ENCODE assay signal across 8 cellular contexts in genomic region chr18:34977787-34978532, GRCh38.
DNase-seq lines count a peak whose midpoint lies in the region; ATAC-seq, FAIRE-seq and TF ChIP-seq lines count a peak whose summit lies in the region.

No MANE protein-coding gene starts in this region.

- peak overlapping the region; percentile 90 for H3K4me3 Mint-ChIP-seq in central memory CD8-positive, alpha-beta T cell

- peak overlapping the region; percentile 94 for H3K27ac ChIP-seq in layer of hippocampus (ENCODE audit: low read depth, low read length)

- FAIRE-seq in D721Med (lab: Jason Lieb, UNC): no peak

- no peaks in the 10 kb centered on the region for H3K9me3 Mint-ChIP-seq in central memory CD8-positive, alpha-beta T cell

- peak; percentile 3 for ATAC-seq in GM21367 (IDR thresholded peaks at IDR 0.05; ENCODE audit: unreplicated experiment)
- ATAC-seq in central memory CD8-positive, alpha-beta T cell (replicated peaks; ENCODE audit: extremely low read depth, poor library complexity, severe bottlenecking): peak; percentile 27

- peaks cover 22% of the 10 kb centered on the region for H3K4me1 Mint-ChIP-seq in central memory CD8-positive, alpha-beta T cell

- peaks cover 7% of the 10 kb centered on the region for H3K27me3 Mint-ChIP-seq in central memory CD8-positive, alpha-beta T cell

- H3K27ac Mint-ChIP-seq in central memory CD8-positive, alpha-beta T cell (ENCODE audit: low read depth): peak overlapping the region; percentile 69

- DNase-seq in CD1c-positive myeloid dendritic cell (ENCODE audit: extremely low spot score) (peak; percentile 50), LoVo (ENCODE audit: low spot score) (peak; percentile 7), D721Med (ENCODE audit: insufficient read length, low spot score) (no peak)
- peak in 3 of 4 experiments; percentile 2 to 17 (median 10) for DNase-seq in activated CD4-positive, CD25-positive, alpha-beta regulatory T cell (lab: John Stamatoyannopoulos, UW)
- peak in 1 of 2 donors; percentile 18 for DNase-seq in central memory CD8-positive, alpha-beta T cell (ENCODE audit: low spot score in 2 of 2)
- DNase-seq in stimulated activated CD4-positive, alpha-beta T cell treated with anti-CD3 and anti-CD28 coated beads, Interleukin-1b, Interleukin-23, amount 100 ng/mL, for 48 hours: peak; percentile 45

- peaks cover 3% of the 10 kb centered on the region for H3K36me3 Mint-ChIP-seq in central memory CD8-positive, alpha-beta T cell (ENCODE audit: insufficient read depth)

- no peak for TF ChIP-seq CTCF in D721Med (IDR thresholded peaks at IDR 0.05; ENCODE audit: insufficient read depth, missing control alignments)

- H3K27me3 ChIP-seq in layer of hippocampus (ENCODE audit: control insufficient read depth, insufficient read depth, low read length): no peaks in the 10 kb centered on the region
